Comparison of ENCODE assay signal across 35 cellular contexts in genomic region chr20:34127787-34128186, GRCh38.
"Had no signal": no experiment of that assay in that cellular context is flagged by ENCODE, and none has a peak within 500 bp of the region (broad histone marks: within the 10 kb centered on the region; RNA-seq: fewer than 3 reads in every experiment).

No MANE protein-coding gene starts in this region.

- H2AFZ ChIP-seq: parathyroid adenoma had no signal

- H3K9ac ChIP-seq: parathyroid adenoma had no signal

- H3K4me3 Mint-ChIP-seq: activated CD4-positive, alpha-beta T cell treated with anti-CD3 and anti-CD28 coated beads for 36 hours; activated CD8-positive, alpha-beta memory T cell treated with anti-CD3 and anti-CD28 coated beads, Interleukin-2, amount 10 ng/mL, durations not matched to agents 7 days and 5 days; activated CD8-positive, alpha-beta T cell treated with anti-CD3 and anti-CD28 coated beads, Interleukin-2, amount 10 ng/mL, durations not matched to agents 7 days and 5 days; activated T-cell treated with anti-CD3 and anti-CD28 coated beads, Interleukin-2, amount 50 U/mL, for 72 hours; brain; naive thymus-derived CD8-positive, alpha-beta T cell; neural crest cell; stimulated activated memory B cell treated with anti-CD40 and anti-IgM and Interleukin-4, amounts not matched to agents 10 μg/mL and 1 μg/mL and 100 μg/mL, for 72 hours; T-helper 1 cell treated with Interleukin-12 subunit alpha and Interleukin-12 subunit beta and Interleukin-4 antibody, amounts not matched to agents 30 μg/mL and 1 μg/mL, for 36 hours had no signal

- H3K9me3 ChIP-seq: ascending aorta, colonic mucosa, gastroesophageal sphincter, right atrium auricular region, stomach, tibial artery, upper lobe of right lung had no signal

- H3K9me3 Mint-ChIP-seq: activated naive CD4-positive, alpha-beta T cell treated with anti-CD3 and anti-CD28 coated beads, Interleukin-2, amount 50 U/mL, for 72 hours; activated T-cell treated with anti-CD3 and anti-CD28 coated beads, Interleukin-2, amount 50 U/mL, for 72 hours; naive thymus-derived CD8-positive, alpha-beta T cell; stimulated activated memory B cell treated with anti-CD40 and anti-IgM and Interleukin-4, amounts not matched to agents 10 μg/mL and 1 μg/mL and 100 μg/mL, for 72 hours; T-helper 1 cell treated with Interleukin-12 subunit alpha and Interleukin-12 subunit beta and Interleukin-4 antibody, amounts not matched to agents 30 μg/mL and 1 μg/mL, for 36 hours had no signal

- ATAC-seq: activated CD4-positive, alpha-beta T cell treated with anti-CD3 and anti-CD28 coated beads for 36 hours; activated CD8-positive, alpha-beta memory T cell treated with anti-CD3 and anti-CD28 coated beads, Interleukin-2, amount 10 ng/mL, durations not matched to agents 7 days and 5 days; activated CD8-positive, alpha-beta T cell treated with anti-CD3 and anti-CD28 coated beads, Interleukin-2, amount 10 ng/mL, durations not matched to agents 7 days and 5 days; activated naive CD4-positive, alpha-beta T cell treated with anti-CD3 and anti-CD28 coated beads, Interleukin-2, amount 50 U/mL, for 72 hours; activated T-cell treated with anti-CD3 and anti-CD28 coated beads, Interleukin-2, amount 50 U/mL, for 72 hours; gastroesophageal sphincter; left cardiac atrium; left ventricle myocardium superior; naive thymus-derived CD8-positive, alpha-beta T cell; stimulated activated memory B cell treated with anti-CD40 and anti-IgM and Interleukin-4, amounts not matched to agents 10 μg/mL and 1 μg/mL and 100 μg/mL, for 72 hours; upper lobe of right lung had no signal

- H3K4me3 ChIP-seq: ascending aorta, cardiac muscle cell, colonic mucosa, gastroesophageal sphincter, right atrium auricular region, smooth muscle cell, stomach, tibial artery, upper lobe of right lung had no signal

- H3K27me3 Mint-ChIP-seq: brain; stimulated activated memory B cell treated with anti-CD40 and anti-IgM and Interleukin-4, amounts not matched to agents 10 μg/mL and 1 μg/mL and 100 μg/mL, for 72 hours had no signal

- H3K4me2 ChIP-seq: smooth muscle cell had no signal

- H3K27me3 ChIP-seq: ascending aorta, cardiac muscle cell, colonic mucosa, right atrium auricular region, stomach, tibial artery, upper lobe of right lung had no signal

- H3K27ac ChIP-seq: ascending aorta, cardiac muscle cell, colonic mucosa, gastroesophageal sphincter, parathyroid adenoma, right atrium auricular region, stomach, tibial artery, upper lobe of right lung had no signal

- DNase-seq: activated CD4-positive, alpha-beta T cell treated with anti-CD3 and anti-CD28 coated beads for 36 hours; activated CD4-positive, CD25-positive, alpha-beta regulatory T cell; activated CD8-positive, alpha-beta memory T cell treated with anti-CD3 and anti-CD28 coated beads, Interleukin-2, amount 10 ng/mL, durations not matched to agents 7 days and 5 days; activated CD8-positive, alpha-beta T cell treated with anti-CD3 and anti-CD28 coated beads, Interleukin-2, amount 10 ng/mL, durations not matched to agents 7 days and 5 days; activated naive CD4-positive, alpha-beta T cell; activated T-cell treated with anti-CD3 and anti-CD28 coated beads for 4 hours; activated T-cell treated with anti-CD3 and anti-CD28 coated beads, Interleukin-2, amount 50 U/mL, for 72 hours; cerebellar nuclear complex; colonic mucosa; effector CD8-positive, alpha-beta T cell; hippocampal formation; left cardiac atrium; left ventricle myocardium superior; naive thymus-derived CD8-positive, alpha-beta T cell; occipital lobe; stimulated activated CD4-positive, alpha-beta T cell treated with anti-CD3 and anti-CD28 coated beads, Interleukin-1b, Interleukin-23, amount 100 ng/mL, for 48 hours; stimulated activated CD4-positive, alpha-beta T cell treated with anti-CD3 and anti-CD28 coated beads, Interleukin-4, amount 100 ng/mL, for 4 hours; stimulated activated CD8-positive, alpha-beta memory T cell treated with anti-CD3 and anti-CD28 coated beads, Interleukin-4, amount 100 ng/mL, for 48 hours; stomach; T-helper 9 cell; tibial artery; upper lobe of right lung had no signal

- FAIRE-seq: endometrium, keratinocyte had no signal

- H3K27ac Mint-ChIP-seq: activated CD4-positive, alpha-beta T cell treated with anti-CD3 and anti-CD28 coated beads for 36 hours; activated CD8-positive, alpha-beta memory T cell treated with anti-CD3 and anti-CD28 coated beads, Interleukin-2, amount 10 ng/mL, durations not matched to agents 7 days and 5 days; activated CD8-positive, alpha-beta T cell treated with anti-CD3 and anti-CD28 coated beads, Interleukin-2, amount 10 ng/mL, durations not matched to agents 7 days and 5 days; activated naive CD4-positive, alpha-beta T cell treated with anti-CD3 and anti-CD28 coated beads, Interleukin-2, amount 50 U/mL, for 72 hours; activated T-cell treated with anti-CD3 and anti-CD28 coated beads, Interleukin-2, amount 50 U/mL, for 72 hours; brain; naive thymus-derived CD8-positive, alpha-beta T cell; stimulated activated memory B cell treated with anti-CD40 and anti-IgM and Interleukin-4, amounts not matched to agents 10 μg/mL and 1 μg/mL and 100 μg/mL, for 72 hours; T-helper 1 cell treated with Interleukin-12 subunit alpha and Interleukin-12 subunit beta and Interleukin-4 antibody, amounts not matched to agents 30 μg/mL and 1 μg/mL, for 36 hours had no signal

- H3K4me1 ChIP-seq: colonic mucosa, parathyroid adenoma, right atrium auricular region, upper lobe of right lung had no signal

- H3K79me2 ChIP-seq: parathyroid adenoma had no signal

- H3K36me3 ChIP-seq: ascending aorta, cardiac muscle cell, colonic mucosa, gastroesophageal sphincter, right atrium auricular region, stomach, tibial artery, upper lobe of right lung had no signal

- H3K36me3 Mint-ChIP-seq: activated CD8-positive, alpha-beta memory T cell treated with anti-CD3 and anti-CD28 coated beads, Interleukin-2, amount 10 ng/mL, durations not matched to agents 7 days and 5 days; activated naive CD4-positive, alpha-beta T cell treated with anti-CD3 and anti-CD28 coated beads, Interleukin-2, amount 50 U/mL, for 72 hours; brain; naive thymus-derived CD8-positive, alpha-beta T cell; stimulated activated memory B cell treated with anti-CD40 and anti-IgM and Interleukin-4, amounts not matched to agents 10 μg/mL and 1 μg/mL and 100 μg/mL, for 72 hours had no signal
